ENCODE assay signal across 8 cellular contexts in genomic region chr11:35305670-35306382, GRCh38.
DNase-seq lines count a peak whose midpoint lies in the region; FAIRE-seq and TF ChIP-seq lines count a peak whose summit lies in the region.

No MANE protein-coding gene starts in this region.

- POLR2A ChIA-PET in endothelial cell of umbilical vein (lab: Charles Lee): no interaction called here

- H3K9ac ChIP-seq in endothelial cell of umbilical vein (replicated peaks; ENCODE audit: extremely low read depth, insufficient read depth, low read length): no peak overlapping the region

- FAIRE-seq in endothelial cell of umbilical vein (lab: Jason Lieb, UNC): no peak

- no peaks in the 10 kb centered on the region for H3K9me1 ChIP-seq in endothelial cell of umbilical vein (replicated peaks; ENCODE audit: control insufficient read depth, extremely low read depth, insufficient read depth, low read length)

- no peak overlapping the region for H3K4me3 ChIP-seq in MG63
- no peak overlapping the region for H3K4me3 ChIP-seq in endothelial cell of umbilical vein (replicated peaks in 1 of 3; ENCODE audit: insufficient read depth in 1 of 3, low read depth in 1 of 3, low read length in 3 of 3)
- no peak overlapping the region for H3K4me3 ChIP-seq in ovary

- TF ChIP-seq CTCF in GM13976 (IDR thresholded peaks at IDR 0.05; ENCODE audit: borderline replicate concordance, control extremely low read depth, extremely low read depth, insufficient read depth, missing control alignments) (peak; percentile 50), endothelial cell of umbilical vein (IDR thresholded peaks at IDR 0.05; ENCODE audit: extremely low read depth in 1 of 2, insufficient read depth in 1 of 2, low read depth in 1 of 2, low read length in 2 of 2) (peak in 1 of 2 donors; percentile 5), ovary (IDR thresholded peaks at IDR 0.05) (peak in 1 of 3 donors; percentile 31)

- no peak for TF ChIP-seq POLR2A in endothelial cell of umbilical vein (IDR thresholded peaks at IDR 0.05; ENCODE audit: low read depth, low read length)
- no peak for TF ChIP-seq POLR2A in ovary (IDR thresholded peaks at IDR 0.05)

- in situ Hi-C loops in GM13976 (cut with MboI; ENCODE audit: low sequenced_read_pairs, unreplicated experiment): no loop called here

- H3K27ac ChIP-seq in endothelial cell of umbilical vein (ENCODE audit: insufficient read depth, low read depth, low read length): no peak overlapping the region
- H3K27ac ChIP-seq in ovary: no peak overlapping the region

- no peaks in the 10 kb centered on the region for H3K79me2 ChIP-seq in endothelial cell of umbilical vein (ENCODE audit: control insufficient read depth, insufficient read depth, low read length)

- H3K4me1 ChIP-seq in endothelial cell of umbilical vein (ENCODE audit: control insufficient read depth, extremely low read depth, insufficient read depth, low read length): no peaks in the 10 kb centered on the region
- no peaks in the 10 kb centered on the region for H3K4me1 ChIP-seq in ovary (ENCODE audit: insufficient read depth)

- H3K4me2 ChIP-seq in endothelial cell of umbilical vein (ENCODE audit: insufficient read depth, low read length): no peak overlapping the region

- CTCF ChIA-PET in endothelial cell of umbilical vein (lab: Charles Lee): interaction anchor here (0.7 to 3.2 kb wide), 9 partner anchors 9 to 380 kb away, joined by 3 to 30 read pairs (median 3); no protein-coding TSS in a partner anchor

- intact Hi-C loops in endothelial cell of umbilical vein (cut with micrococcal nuclease) (no loop called here), ovary (cut with DNase I) (no loop called here)

- BruUV-seq in endothelial cell of umbilical vein (replicated peaks; lab: Mats Ljungman, UMichigan): no TSS peak

- TF ChIP-seq EP300 in ovary (IDR thresholded peaks at IDR 0.05): no peak

- dilution Hi-C loops in endothelial cell of umbilical vein (cut with MboI; ENCODE audit: extremely low pct_ligation_motif_present, low sequenced_read_pairs): no loop called here

- H3K9me3 ChIP-seq in MG63 (no peaks in the 10 kb centered on the region), endothelial cell of umbilical vein (replicated peaks; ENCODE audit: control insufficient read depth, insufficient read depth, low read length) (no peaks in the 10 kb centered on the region), ovary (no peaks in the 10 kb centered on the region)

- no peaks in the 10 kb centered on the region for H3K36me3 ChIP-seq in MG63
- H3K36me3 ChIP-seq in endothelial cell of umbilical vein (ENCODE audit: control insufficient read depth in 2 of 2, extremely low read depth in 1 of 2, insufficient read depth in 2 of 2, low read length in 2 of 2): no peaks in the 10 kb centered on the region
- no peaks in the 10 kb centered on the region for H3K36me3 ChIP-seq in ovary

- WGBS in ovary, 3 donors: 54 to 71% (median 62%) methylated on average over 14 of the region's 14 CpGs

- H3K27me3 ChIP-seq in MG63 (no peaks in the 10 kb centered on the region), endothelial cell of umbilical vein (ENCODE audit: control insufficient read depth in 2 of 2, insufficient read depth in 2 of 2, low read length in 2 of 2) (no peaks in the 10 kb centered on the region), ovary (no peaks in the 10 kb centered on the region)

- no peak overlapping the region for H2AFZ ChIP-seq in endothelial cell of umbilical vein (ENCODE audit: low read depth, low read length)

- DNase-seq in Ammon's horn (ENCODE audit: low spot score) (peak; percentile 25), GM13976 (ENCODE audit: low spot score) (peak; percentile 43), MG63 (peak; percentile 47), endothelial cell of umbilical vein (ENCODE audit: low read depth, low spot score) (peak; percentile 17), ovary (peak in 3 of 5 donors; percentile 9 to 17 (median 17)), SIG-M5 (lab: John Stamatoyannopoulos, UW) (no peak), NCI-H146 (lab: John Stamatoyannopoulos, UW) (no peak)
- DNase-seq in activated CD4-positive, alpha-beta T cell treated with anti-CD3 and anti-CD28 coated beads, Interleukin-2, amount 50 U/mL, for 1 hour: peak; percentile 44

- no peaks in the 10 kb centered on the region for H4K20me1 ChIP-seq in endothelial cell of umbilical vein (replicated peaks; ENCODE audit: control insufficient read depth, extremely low read depth, insufficient read depth, low read length)

TF ChIP-seq in endothelial cell of umbilical vein, 7 proteins besides CTCF, POLR2A, EP300 and RAD21:
- no peak for TF ChIP-seq GATA2 (IDR thresholded peaks at IDR 0.05; ENCODE audit: insufficient read depth, insufficient read length, low read depth, low read length)

Comparison
In these comparisons a context has a peak if more than half of its experiments do, and no peak if none do; other contexts are left out.
1. DNase-seq: peak in Ammon's horn (single experiment), GM13976 (single experiment), MG63 (single experiment), activated CD4-positive, alpha-beta T cell treated with anti-CD3 and anti-CD28 coated beads, Interleukin-2, amount 50 U/mL, for 1 hour (single experiment), endothelial cell of umbilical vein (single experiment) and ovary (3 of 5); none in SIG-M5 (single experiment) and NCI-H146 (single experiment).